ENCODE assay signal across 9 cellular contexts in the genomic region with DNA sequence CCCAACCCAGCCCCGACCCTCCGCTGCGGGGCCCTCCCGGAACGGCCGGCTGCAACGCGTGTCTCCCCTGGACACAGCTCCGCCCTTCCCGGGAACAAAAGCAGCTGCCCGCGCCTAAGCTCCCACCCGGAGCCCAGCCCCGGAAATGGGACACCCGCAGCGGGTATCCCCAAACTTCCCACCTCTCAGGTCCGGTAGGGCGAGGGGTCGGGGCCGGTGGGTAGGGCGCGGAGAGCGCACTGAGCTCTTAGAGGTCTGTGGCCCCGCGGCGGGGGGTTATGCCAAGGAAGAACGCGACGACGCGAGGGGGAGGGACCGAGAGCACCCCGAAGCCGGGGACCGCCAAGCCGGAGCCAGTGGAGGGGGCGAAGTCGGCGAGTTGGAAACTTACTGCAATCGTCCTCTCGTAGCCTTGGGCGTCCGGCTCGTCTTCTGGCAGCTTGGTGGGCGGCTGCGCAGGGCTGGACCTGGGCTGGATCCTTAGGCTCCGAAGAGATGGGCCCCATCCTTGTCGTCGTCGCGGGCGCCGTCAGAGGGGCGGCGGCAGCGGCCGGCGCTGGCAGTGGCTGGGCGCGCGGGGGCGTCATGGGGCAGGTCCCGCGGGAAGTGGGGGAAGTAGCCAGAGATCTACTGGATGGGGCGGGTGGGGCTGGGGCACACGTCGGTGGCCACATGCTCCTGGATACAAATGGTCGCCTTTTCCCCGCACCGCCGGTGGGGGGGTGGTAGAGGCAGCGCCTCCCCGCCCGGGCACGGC. TPM values are rescaled to one million over a fixed set of nuclear protein-coding genes. Genes with fewer than 3 reads are reported as not detected.
DNase-seq lines count a peak whose midpoint lies in the region; ATAC-seq, FAIRE-seq and TF ChIP-seq lines count a peak whose summit lies in the region.
"Had no signal": no experiment of that assay in that cellular context is flagged by ENCODE, and none has a peak within 500 bp of the region (broad histone marks: within the 10 kb centered on the region; RNA-seq: fewer than 3 reads in every experiment).

No MANE protein-coding gene starts in this region.

- no peak overlapping the region for H3K27ac ChIP-seq in thoracic aorta
- no peak overlapping the region for H3K27ac ChIP-seq in CD4-positive, alpha-beta memory T cell (ENCODE audit: low read depth, low read length)
- H3K27ac ChIP-seq: C4-2B had no signal

- FAIRE-seq in bronchial epithelial cell (lab: Jason Lieb, UNC), result no peak

- H3K4me3 Mint-ChIP-seq in CD4-positive, alpha-beta memory T cell, result peak overlapping the region in 2 of 8 donors; percentile 8 to 59

- H3K9me3 Mint-ChIP-seq in CD4-positive, alpha-beta memory T cell, result peaks cover 0 to 2% (median 0%) of the 10 kb centered on the region in 8 donors

- H3K36me3 Mint-ChIP-seq in CD4-positive, alpha-beta memory T cell, result no peaks in the 10 kb centered on the region

- POLR2A ChIA-PET in CD4-positive, alpha-beta memory T cell (lab: Charles Lee; ENCODE audit: partially characterized antibody), result no interaction called here

- no peak overlapping the region for H3K27ac Mint-ChIP-seq in CD4-positive, alpha-beta memory T cell

- no peaks in the 10 kb centered on the region for H3K36me3 ChIP-seq in bronchial epithelial cell (ENCODE audit: control insufficient read depth, insufficient read depth, low read length)
- no peaks in the 10 kb centered on the region for H3K36me3 ChIP-seq in thoracic aorta
- H3K36me3 ChIP-seq in CD4-positive, alpha-beta memory T cell (ENCODE audit: insufficient read depth, low read length), result no peaks in the 10 kb centered on the region

- no peaks in the 10 kb centered on the region for H3K4me1 ChIP-seq in thoracic aorta (ENCODE audit: control insufficient read depth in 1 of 2, low read depth in 2 of 2)
- H3K4me1 ChIP-seq in CD4-positive, alpha-beta memory T cell (ENCODE audit: insufficient read depth, low read length), result no peaks in the 10 kb centered on the region

- peaks cover 7% of the 10 kb centered on the region for H3K27me3 ChIP-seq in bronchial epithelial cell (ENCODE audit: control insufficient read depth, insufficient read depth, low read length)
- no peaks in the 10 kb centered on the region for H3K27me3 ChIP-seq in thoracic aorta (replicated peaks; ENCODE audit: insufficient read depth)
- H3K27me3 ChIP-seq in CD4-positive, alpha-beta memory T cell (ENCODE audit: insufficient read depth, low read length), result no peaks in the 10 kb centered on the region

- ATAC-seq in left lobe of liver (peak; percentile 54), thoracic aorta (ENCODE audit: insufficient number of reproducible peaks, low FRiP score, low read depth) (no peak)

- intact Hi-C loops in CD4-positive, alpha-beta memory T cell (cut with micrococcal nuclease), result no loop called here

- no peak for TF ChIP-seq CTCF in bronchial epithelial cell (IDR thresholded peaks at IDR 0.05; ENCODE audit: insufficient read depth, low read length, severe bottlenecking)
- no peak for TF ChIP-seq CTCF in thoracic aorta (IDR thresholded peaks at IDR 0.05)

- H3K4me1 Mint-ChIP-seq in CD4-positive, alpha-beta memory T cell, result peaks cover 0 to 3% (median under 1%) of the 10 kb centered on the region in 4 donors

- H3K4me3 ChIP-seq in bronchial epithelial cell (ENCODE audit: low read depth, low read length) (peak overlapping the region; percentile 19), thoracic aorta (peak overlapping the region; percentile 71)
- H3K4me3 ChIP-seq in CD4-positive, alpha-beta memory T cell (ENCODE audit: low read length in 2 of 2), result no peak overlapping the region

- peaks cover 26 to 47% of the 10 kb centered on the region in 2 donors for H3K27me3 Mint-ChIP-seq in CD4-positive, alpha-beta memory T cell

- DNase-seq in NCI-H146 (lab: John Stamatoyannopoulos, UW), result peak; percentile 42
- no peak for DNase-seq in NCI-H146 treated with DMSO at 0.1 percent for 48 hours (lab: John Stamatoyannopoulos, UW; ENCODE audit: unreplicated experiment)
- no peak for DNase-seq in bronchial epithelial cell (ENCODE audit: low read depth)
- peak; percentile 38 for DNase-seq in left lobe of liver (ENCODE audit: low spot score)
- DNase-seq in thoracic aorta (ENCODE audit: low spot score), result no peak
- no peak for DNase-seq in activated CD4-positive, alpha-beta T cell treated with anti-CD3 and anti-CD28 coated beads for 48 hours
- DNase-seq in CD4-positive, alpha-beta memory T cell, result no peak
- DNase-seq in NCI-H774 (lab: John Stamatoyannopoulos, UW), result no peak

- no peaks in the 10 kb centered on the region for H3K9me3 ChIP-seq in thoracic aorta
- no peaks in the 10 kb centered on the region for H3K9me3 ChIP-seq in CD4-positive, alpha-beta memory T cell (ENCODE audit: control insufficient read depth in 1 of 2, low read length in 2 of 2)

- CTCF ChIA-PET in CD4-positive, alpha-beta memory T cell (lab: Charles Lee; ENCODE audit: partially characterized antibody), result interaction anchor here (0.6 kb wide), 2 partner anchors 9 to 313 kb away, joined by 3 to 4 read pairs; no protein-coding TSS in a partner anchor

RNA-seq across cellular contexts. Expression of a gene that starts 6.9 kb away (rescaled TPM):
- total RNA-seq in bronchial epithelial cell (not detected in 2 replicates), left lobe of liver (0.08 TPM), thoracic aorta (1 to 10 TPM in 1 of 2 donors, not detected in 1; 2.0 TPM)
- under 1 TPM in 1 of 2 experiments, not detected in 1; 0.14 TPM for total RNA-seq in CD4-positive, alpha-beta memory T cell
- polyA plus RNA-seq in CD4-positive, alpha-beta memory T cell, result under 1 TPM; 0.02 TPM

RNA-seq across cellular contexts. Expression of a gene that starts 11.1 kb away (rescaled TPM):
- 8.2 and 10.0 TPM in 2 replicates for total RNA-seq in bronchial epithelial cell
- 5.3 TPM for total RNA-seq in left lobe of liver
- total RNA-seq in thoracic aorta, result 1 to 10 TPM; 6.7 to 7.2 TPM
- 10 to 100 TPM; 18.7 to 19.7 TPM for total RNA-seq in CD4-positive, alpha-beta memory T cell
- polyA plus RNA-seq in CD4-positive, alpha-beta memory T cell, result 1 to 10 TPM; 2.8 to 9.8 TPM

RNA-seq across cellular contexts. Expression of a gene that starts 44.5 kb away (rescaled TPM):
- total RNA-seq in bronchial epithelial cell (0.53 and 0.64 TPM in 2 replicates), left lobe of liver (0.83 TPM), thoracic aorta (1 to 10 TPM; 3.2 to 6.6 TPM)
- 10 to 100 TPM; 12.0 to 13.0 TPM for total RNA-seq in CD4-positive, alpha-beta memory T cell
- 1 to 10 TPM in 1 of 2 donors, under 1 TPM in 1; 0.52 to 1.3 TPM for polyA plus RNA-seq in CD4-positive, alpha-beta memory T cell

Comparison
In these comparisons a context has a peak if more than half of its experiments do, and no peak if none do; other contexts are left out.
1. DNase-seq: peak in NCI-H146 (single experiment) and left lobe of liver (single experiment); none in NCI-H146 treated with DMSO at 0.1 percent for 48 hours (single experiment), bronchial epithelial cell (single experiment), thoracic aorta (single experiment), activated CD4-positive, alpha-beta T cell treated with anti-CD3 and anti-CD28 coated beads for 48 hours (single experiment), CD4-positive, alpha-beta memory T cell (0 of 5) and NCI-H774 (single experiment).
2. H3K4me3 ChIP-seq: peak in bronchial epithelial cell (single experiment) and thoracic aorta (single experiment); none in CD4-positive, alpha-beta memory T cell (0 of 2).